23 cellular contexts compared by ENCODE assay signal in genomic region chr3:58176185-58176530, GRCh38. TPM values are rescaled to one million over a fixed set of nuclear protein-coding genes. Genes with fewer than 3 reads are reported as not detected.
A peak's percentile ranks its signal among the peaks of the same experiment; 100 is the strongest.
DNase-seq lines count a peak whose midpoint lies in the region; ATAC-seq and TF ChIP-seq lines count a peak whose summit lies in the region.
"Had no signal": no experiment of that assay in that cellular context is flagged by ENCODE, and none has a peak within 500 bp of the region (broad histone marks: within the 10 kb centered on the region; RNA-seq: fewer than 3 reads in every experiment).

No MANE protein-coding gene starts in this region.

- H3K4me2 ChIP-seq in IMR-90 (ENCODE audit: low read depth, low read length): no peak overlapping the region
- H3K4me2 ChIP-seq: smooth muscle cell had no signal

- CTCF ChIA-PET in IMR-90 (lab: Yijun Ruan, JAX): no interaction called here

- peaks cover 7% of the 10 kb centered on the region for H3K4me1 ChIP-seq in IMR-90 (ENCODE audit: control insufficient read depth, insufficient read depth, low read length)
- H3K4me1 ChIP-seq in mesodermal cell (ENCODE audit: control insufficient read depth, insufficient read depth, low read length, poor library complexity, severe bottlenecking): peaks cover 37% of the 10 kb centered on the region
- peaks cover 12 to 28% of the 10 kb centered on the region in 2 donors for H3K4me1 ChIP-seq in adrenal gland (replicated peaks in 1 of 2)
- H3K4me1 ChIP-seq in mucosa of descending colon (ENCODE audit: low read depth): peaks cover 51% of the 10 kb centered on the region

- no peak overlapping the region for H3K14ac ChIP-seq in IMR-90 (replicated peaks; ENCODE audit: low read depth, low read length)

- dilution Hi-C loops in IMR-90 (cut with HindIII; ENCODE audit: low sequenced_read_pairs, unreplicated experiment): no loop called here

- no peak overlapping the region for H3K4me3 ChIP-seq in IMR-90 (ENCODE audit: insufficient read depth, low read depth, low read length)
- H3K4me3 ChIP-seq in mesodermal cell (ENCODE audit: extremely low read depth, insufficient read depth, low read length, poor library complexity, severe bottlenecking): no peak overlapping the region
- no peak overlapping the region for H3K4me3 ChIP-seq in adrenal gland
- H3K4me3 ChIP-seq in mucosa of descending colon: no peak overlapping the region
- H3K4me3 ChIP-seq: ovary, SJSA1, smooth muscle cell had no signal

- H3K36me3 ChIP-seq in IMR-90 (ENCODE audit: control insufficient read depth, insufficient read depth, low read length): peaks cover 13% of the 10 kb centered on the region
- peaks cover 13% of the 10 kb centered on the region for H3K36me3 ChIP-seq in mesodermal cell (ENCODE audit: control insufficient read depth, insufficient read depth, low read length)
- no peaks in the 10 kb centered on the region for H3K36me3 ChIP-seq in adrenal gland (replicated peaks in 1 of 2)
- no peaks in the 10 kb centered on the region for H3K36me3 ChIP-seq in mucosa of descending colon (ENCODE audit: low read depth)
- H3K36me3 ChIP-seq: ovary had no signal

- H3K27ac ChIP-seq in IMR-90 (ENCODE audit: insufficient read depth, low read length) (no peak overlapping the region), epithelial cell of prostate (peak overlapping the region; percentile 61), mesodermal cell (ENCODE audit: low read depth, low read length, severe bottlenecking) (peak overlapping the region; percentile 86), temporal lobe (ENCODE audit: low read depth, low read length) (peak overlapping the region; percentile 9), adrenal gland (peak overlapping the region in 1 of 5 donors; percentile 75)

- H2AK5ac ChIP-seq in IMR-90 (ENCODE audit: low read depth, low read length): no peak overlapping the region

- POLR2A ChIA-PET in IMR-90 (lab: Charles Lee; ENCODE audit: unreplicated experiment): no interaction called here

- TF ChIP-seq POLR2A in IMR-90 (IDR thresholded peaks at IDR 0.05; ENCODE audit: low read depth, low read length): no peak
- TF ChIP-seq POLR2A in adrenal gland (IDR thresholded peaks at IDR 0.05): no peak

- H3K9me3 ChIP-seq in IMR-90 (ENCODE audit: control insufficient read depth, insufficient read depth, low read length) (no peaks in the 10 kb centered on the region), mesodermal cell (ENCODE audit: control insufficient read depth, low read length) (no peaks in the 10 kb centered on the region), adrenal gland (replicated peaks in 1 of 3) (no peaks in the 10 kb centered on the region), mucosa of descending colon (no peaks in the 10 kb centered on the region)
- H3K9me3 ChIP-seq: ovary, SJSA1 had no signal

- no peak overlapping the region for H3K23ac ChIP-seq in IMR-90 (ENCODE audit: low read depth, low read length)

- no peak overlapping the region for H2BK5ac ChIP-seq in IMR-90 (ENCODE audit: low read depth, low read length, poor library complexity, severe bottlenecking)

- no TSS peak for BruUV-seq in IMR-90 (replicated peaks; lab: Mats Ljungman, UMichigan)

- H3K79me1 ChIP-seq in IMR-90 (ENCODE audit: low read depth in 1 of 2, low read length in 2 of 2): no peaks in the 10 kb centered on the region

- H2AK9ac ChIP-seq in IMR-90 (replicated peaks; ENCODE audit: low read depth, low read length, poor library complexity): no peak overlapping the region

- H4K91ac ChIP-seq in IMR-90 (ENCODE audit: insufficient read depth, low read depth, low read length): no peak overlapping the region

- no peak overlapping the region for H3K18ac ChIP-seq in IMR-90 (ENCODE audit: low read depth, low read length)

- intact Hi-C loops in IMR-90 (cut with micrococcal nuclease): loop anchor here (5.0 kb wide), 1 partner anchor 41 kb away; no protein-coding TSS in a partner anchor
- intact Hi-C loops in adrenal gland (cut with DNase I): loop anchor here in 1 of 2 donors (10.0 kb wide), 1 partner anchor 171 kb away; the partner anchor contains the start of gene FLNB
- intact Hi-C loops in mucosa of descending colon (cut with DNase I, micrococcal nuclease): no loop called here

- H4K8ac ChIP-seq in IMR-90 (ENCODE audit: low read depth in 2 of 2, low read length in 2 of 2): no peak overlapping the region

- in situ Hi-C loops in IMR-90 (cut with MboI; ENCODE audit: low sequenced_read_pairs): loop anchor here (25.0 kb wide), 1 partner anchor 236 kb away; no protein-coding TSS in a partner anchor

- DNase-seq in IMR-90 (no peak), epithelial cell of prostate (ENCODE audit: low read depth, low spot score) (no peak), hippocampal formation (lab: John Stamatoyannopoulos, UW) (no peak), adrenal gland (no peak), NCI-H69 (lab: John Stamatoyannopoulos, UW) (no peak), mucosa of descending colon (no peak)
- DNase-seq: activated CD8-positive, alpha-beta memory T cell treated with anti-CD3 and anti-CD28 coated beads for 24 hours; activated naive CD8-positive, alpha-beta T cell treated with anti-CD3 and anti-CD28 coated beads, Interleukin-2, amount 10 ng/mL, durations not matched to agents 7 days and 5 days; CD4-positive, alpha-beta memory T cell; effector CD8-positive, alpha-beta T cell; Kasumi-1; NCI-H1105; NCI-H526; OCI-M1; stimulated activated CD4-positive, alpha-beta T cell treated with anti-CD3 and anti-CD28 coated beads, Interleukin-4, amount 100 ng/mL, for 4 hours; T-helper 2 cell had no signal

- no peak overlapping the region for H2BK20ac ChIP-seq in IMR-90 (ENCODE audit: low read depth, low read length)

- WGBS in IMR-90 (ENCODE audit: extremely low coverage in 2 of 2, insufficient read length in 1 of 2), 2 experiments: 80% methylated on average over 1 of the region's 3 CpGs; no CpG with 5 or more reads in 1 of the 2 experiments
- WGBS in mesodermal cell (ENCODE audit: insufficient coverage in 2 of 2), 2 experiments: 100% methylated on average over 2 to 3 of the region's 3 CpGs
- 80 to 88% (median 86%) methylated on average over 2 to 3 of the region's 3 CpGs for WGBS in adrenal gland, 4 donors

- peaks cover 4% of the 10 kb centered on the region for H4K20me1 ChIP-seq in IMR-90 (ENCODE audit: insufficient read depth, low read length)

- H3K56ac ChIP-seq in IMR-90 (ENCODE audit: extremely low read depth, insufficient read depth, low read length): no peak overlapping the region

- H4K5ac ChIP-seq in IMR-90 (ENCODE audit: low read depth, low read length): no peak overlapping the region

- no peak overlapping the region for H2BK120ac ChIP-seq in IMR-90 (ENCODE audit: low read depth, low read length)

- H3K27me3 ChIP-seq in IMR-90 (ENCODE audit: control insufficient read depth, insufficient read depth, low read length) (no peaks in the 10 kb centered on the region; the same call in 1 of the 2 replicates), adrenal gland (no peaks in the 10 kb centered on the region)
- H3K27me3 ChIP-seq: ovary, SJSA1 had no signal

- no peak for TF ChIP-seq CTCF in IMR-90 (conservative IDR thresholded peaks at IDR 0.05; ENCODE audit: low read depth, low read length)
- TF ChIP-seq CTCF in adrenal gland (IDR thresholded peaks at IDR 0.05): no peak
- no peak for TF ChIP-seq CTCF in mucosa of descending colon (IDR thresholded peaks at IDR 0.05)

- ATAC-seq in IMR-90 (ENCODE audit: low read depth): no peak
- no peak for ATAC-seq in mucosa of descending colon

- no peak overlapping the region for H3K4ac ChIP-seq in IMR-90 (ENCODE audit: low read depth, low read length)

- H3K9me1 ChIP-seq in IMR-90 (ENCODE audit: insufficient read depth, low read length): no peaks in the 10 kb centered on the region

- TF ChIP-seq RAD21 in IMR-90 (IDR thresholded peaks at IDR 0.05; ENCODE audit: low read length): no peak

- H3K9ac ChIP-seq in IMR-90 (ENCODE audit: low read depth, low read length): no peak overlapping the region

- peak overlapping the region; percentile 0 for H2AFZ ChIP-seq in IMR-90 (replicated peaks; ENCODE audit: low read length, poor library complexity)

- H2BK15ac ChIP-seq in IMR-90 (ENCODE audit: low read depth, low read length): no peak overlapping the region

TF ChIP-seq in IMR-90, 13 proteins besides CTCF, POLR2A, EP300 and RAD21 (continues in another document):
- no peak for TF ChIP-seq FOS (IDR thresholded peaks at IDR 0.05; ENCODE audit: low read depth, low read length)
- TF ChIP-seq USF2 (IDR thresholded peaks at IDR 0.05; ENCODE audit: low read depth, low read length): no peak
- TF ChIP-seq MAFK (IDR thresholded peaks at IDR 0.05; ENCODE audit: low read depth, low read length): no peak
- no peak for TF ChIP-seq RCOR1 (IDR thresholded peaks at IDR 0.05; ENCODE audit: insufficient replicate concordance, low read length)
- no peak for TF ChIP-seq CEBPB (IDR thresholded peaks at IDR 0.05; ENCODE audit: low read depth, low read length)
- TF ChIP-seq RFX5 (IDR thresholded peaks at IDR 0.05; ENCODE audit: low read depth, low read length): no peak
- TF ChIP-seq NFE2L2 (IDR thresholded peaks at IDR 0.05; ENCODE audit: low read depth, low read length): no peak
- TF ChIP-seq MXI1 (IDR thresholded peaks at IDR 0.05; ENCODE audit: borderline replicate concordance, low read depth, low read length): no peak
- TF ChIP-seq ELK1 (IDR thresholded peaks at IDR 0.05; ENCODE audit: borderline replicate concordance, low read depth, low read length): no peak

RNA-seq across cellular contexts. Expression of gene DNASE1L3, which starts 34.6 kb away (rescaled TPM):
- total RNA-seq in IMR-90 (2012; rRNA removed) (not detected in 2 replicates), temporal lobe (0.74 TPM), adrenal gland (10 to 100 TPM; 42.9 to 83.9 (median 58.4) TPM), mucosa of descending colon (1 to 10 TPM; 3.3 to 9.6 (median 9.0) TPM)
- polyA plus RNA-seq in IMR-90 (2012; rRNA removed) (not detected in 2 replicates), adrenal gland (10 to 100 TPM; 29.2 to 57.6 (median 46.3) TPM)
- polyA plus RNA-seq in IMR-90 (2012; cell fraction: cytosol; rRNA removed): not detected in 2 replicates
- polyA plus RNA-seq in IMR-90 (2012; cell fraction: nucleus; rRNA removed; ENCODE audit: low replicate concordance): not detected in 2 replicates
- polyA plus RNA-seq in mesodermal cell (2013, experiment 1 of 2): 0.66 TPM
- polyA plus RNA-seq in mesodermal cell (2013, experiment 2 of 2): not detected
- total RNA-seq: activated naive CD8-positive, alpha-beta T cell treated with anti-CD3 and anti-CD28 coated beads, Interleukin-2, amount 10 ng/mL, durations not matched to agents 7 days and 5 days; CD4-positive, alpha-beta memory T cell; HT-29; kidney epithelial cell; SJSA1; smooth muscle cell had no signal
- polyA plus RNA-seq: CD4-positive, alpha-beta memory T cell had no signal

Comparison
In these comparisons a context has a peak if more than half of its experiments do, and no peak if none do; other contexts are left out.
1. RNA of gene DNASE1L3, which starts 34.6 kb away (total RNA-seq): 42.9 to 83.9 TPM in adrenal gland; 3.3 to 9.6 TPM in mucosa of descending colon, 0.74 TPM in temporal lobe (single experiment) and not detected in IMR-90; every median in the first group is over 4 times any median in the second.